In the genomic region with DNA sequence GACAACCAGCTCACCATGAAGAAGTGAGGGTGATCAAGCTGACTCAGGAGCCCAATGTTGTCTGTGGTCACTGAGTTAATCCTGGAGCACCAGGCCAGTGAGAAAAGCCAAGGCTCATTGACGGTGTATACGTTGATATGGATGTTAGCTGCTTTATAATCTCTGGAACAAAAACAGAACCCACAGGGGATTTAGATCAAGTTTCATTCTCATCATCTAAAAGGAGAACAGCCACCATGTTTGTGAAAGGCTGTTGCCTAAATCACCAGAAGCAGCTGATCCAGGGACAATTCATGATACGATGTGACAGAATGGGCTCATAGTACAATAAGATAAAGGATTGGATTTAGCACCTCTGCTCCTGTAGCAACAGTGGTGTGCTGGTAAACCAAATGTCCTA, we compare ENCODE assay signal across 15 cellular contexts.
DNase-seq lines count a peak whose midpoint lies in the region; ATAC-seq and TF ChIP-seq lines count a peak whose summit lies in the region.
"Had no signal": no experiment of that assay in that cellular context is flagged by ENCODE, and none has a peak within 500 bp of the region (broad histone marks: within the 10 kb centered on the region; RNA-seq: fewer than 3 reads in every experiment).

No MANE protein-coding gene starts in this region.

- H3K27ac Mint-ChIP-seq in GM23338 = no peak overlapping the region
- H3K27ac Mint-ChIP-seq: CD4-positive, alpha-beta memory T cell; H9 had no signal

- H2AFZ ChIP-seq in GM23338 = peak overlapping the region; percentile 39; the same call in 1 of the 2 replicates

- no peaks in the 10 kb centered on the region for H3K4me1 ChIP-seq in GM23338 (ENCODE audit: insufficient read depth)
- H3K4me1 ChIP-seq: A549, BE2C had no signal

- H3K36me3 Mint-ChIP-seq in GM23338 (ENCODE audit: low read depth) = no peaks in the 10 kb centered on the region
- H3K36me3 Mint-ChIP-seq: CD4-positive, alpha-beta memory T cell had no signal

- no peaks in the 10 kb centered on the region for H3K9me3 Mint-ChIP-seq in GM23338
- H3K9me3 Mint-ChIP-seq: H9 had no signal

- no peak for ATAC-seq in GM23338
- no peak for ATAC-seq in GM21423 (IDR thresholded peaks at IDR 0.05; ENCODE audit: unreplicated experiment)
- ATAC-seq: A549 had no signal

- no peak overlapping the region for H3K4me3 Mint-ChIP-seq in GM23338
- H3K4me3 Mint-ChIP-seq: CD4-positive, alpha-beta memory T cell; H9 had no signal

- H3K4me3 ChIP-seq in GM23338 = no peak overlapping the region
- H3K4me3 ChIP-seq: A549 had no signal

- no peaks in the 10 kb centered on the region for H3K36me3 ChIP-seq in GM23338 (ENCODE audit: insufficient read depth)
- H3K36me3 ChIP-seq: BE2C had no signal

- DNase-seq in GM23338 (ENCODE audit: low spot score) (no peak), LHCN-M2 (ENCODE audit: low read depth) (peak; percentile 8), NCI-H69 (lab: John Stamatoyannopoulos, UW) (peak; percentile 29), myocyte (ENCODE audit: low read depth) (peak; percentile 6), DMS53 treated with DMSO at 0.1 percent for 48 hours (lab: John Stamatoyannopoulos, UW; ENCODE audit: unreplicated experiment) (no peak), NCI-H2227 treated with DMSO at 0.1 percent for 48 hours (lab: John Stamatoyannopoulos, UW) (no peak)
- DNase-seq: BE2C; CD4-positive, alpha-beta memory T cell; DMS79 treated with DMSO at 0.1 percent for 48 hours; EL; GOT3; H9 had no signal

- H3K4me1 Mint-ChIP-seq in GM23338 = no peaks in the 10 kb centered on the region
- H3K4me1 Mint-ChIP-seq: CD4-positive, alpha-beta memory T cell; H9 had no signal

- no peak overlapping the region for H3K4me2 ChIP-seq in GM23338
- H3K4me2 ChIP-seq: A549 had no signal

- no peak overlapping the region for H3K27ac ChIP-seq in GM23338 (ENCODE audit: low read depth)
- H3K27ac ChIP-seq: A549, C4-2B had no signal

- peaks cover 1% of the 10 kb centered on the region for H3K27me3 Mint-ChIP-seq in GM23338 (ENCODE audit: insufficient read depth, low read depth, poor library complexity)

- no peaks in the 10 kb centered on the region for H3K27me3 ChIP-seq in GM23338 (ENCODE audit: insufficient read depth)
- H3K27me3 ChIP-seq: BE2C had no signal

- H3K79me2 ChIP-seq in GM23338 (replicated peaks; ENCODE audit: insufficient read depth) = no peaks in the 10 kb centered on the region

- no peak for TF ChIP-seq CTCF in GM23338 (conservative IDR thresholded peaks at IDR 0.05; ENCODE audit: low read depth in 2 of 2)

- H4K20me1 ChIP-seq in GM23338 (replicated peaks; ENCODE audit: insufficient read depth) = no peaks in the 10 kb centered on the region

- H3F3A ChIP-seq in GM23338 (replicated peaks; ENCODE audit: low read depth) = no peaks in the 10 kb centered on the region

- no peaks in the 10 kb centered on the region for H3K9me2 ChIP-seq in GM23338 (ENCODE audit: insufficient read depth)

TF ChIP-seq in GM23338, 12 proteins besides CTCF, POLR2A, EP300 and RAD21 (continues in another document):
- TF ChIP-seq, protein P1, sequence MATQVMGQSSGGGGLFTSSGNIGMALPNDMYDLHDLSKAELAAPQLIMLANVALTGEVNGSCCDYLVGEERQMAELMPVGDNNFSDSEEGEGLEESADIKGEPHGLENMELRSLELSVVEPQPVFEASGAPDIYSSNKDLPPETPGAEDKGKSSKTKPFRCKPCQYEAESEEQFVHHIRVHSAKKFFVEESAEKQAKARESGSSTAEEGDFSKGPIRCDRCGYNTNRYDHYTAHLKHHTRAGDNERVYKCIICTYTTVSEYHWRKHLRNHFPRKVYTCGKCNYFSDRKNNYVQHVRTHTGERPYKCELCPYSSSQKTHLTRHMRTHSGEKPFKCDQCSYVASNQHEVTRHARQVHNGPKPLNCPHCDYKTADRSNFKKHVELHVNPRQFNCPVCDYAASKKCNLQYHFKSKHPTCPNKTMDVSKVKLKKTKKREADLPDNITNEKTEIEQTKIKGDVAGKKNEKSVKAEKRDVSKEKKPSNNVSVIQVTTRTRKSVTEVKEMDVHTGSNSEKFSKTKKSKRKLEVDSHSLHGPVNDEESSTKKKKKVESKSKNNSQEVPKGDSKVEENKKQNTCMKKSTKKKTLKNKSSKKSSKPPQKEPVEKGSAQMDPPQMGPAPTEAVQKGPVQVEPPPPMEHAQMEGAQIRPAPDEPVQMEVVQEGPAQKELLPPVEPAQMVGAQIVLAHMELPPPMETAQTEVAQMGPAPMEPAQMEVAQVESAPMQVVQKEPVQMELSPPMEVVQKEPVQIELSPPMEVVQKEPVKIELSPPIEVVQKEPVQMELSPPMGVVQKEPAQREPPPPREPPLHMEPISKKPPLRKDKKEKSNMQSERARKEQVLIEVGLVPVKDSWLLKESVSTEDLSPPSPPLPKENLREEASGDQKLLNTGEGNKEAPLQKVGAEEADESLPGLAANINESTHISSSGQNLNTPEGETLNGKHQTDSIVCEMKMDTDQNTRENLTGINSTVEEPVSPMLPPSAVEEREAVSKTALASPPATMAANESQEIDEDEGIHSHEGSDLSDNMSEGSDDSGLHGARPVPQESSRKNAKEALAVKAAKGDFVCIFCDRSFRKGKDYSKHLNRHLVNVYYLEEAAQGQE (IDR thresholded peaks at IDR 0.05; ENCODE audit: unreplicated experiment) = no peak
- TF ChIP-seq STAT1 (IDR thresholded peaks at IDR 0.05; ENCODE audit: unreplicated experiment) (no peak), EZH2phosphoT487 (IDR thresholded peaks at IDR 0.05; ENCODE audit: unreplicated experiment) (no peak), ZNF114 (CRISPR knock-in tag; IDR thresholded peaks at IDR 0.05) (no peak), JUNB (IDR thresholded peaks at IDR 0.05; ENCODE audit: unreplicated experiment) (no peak), CREB1 (CRISPR knock-in tag; IDR thresholded peaks at IDR 0.05; ENCODE audit: low read depth) (no peak), ZNF331 (CRISPR knock-in tag; IDR thresholded peaks at IDR 0.05; ENCODE audit: low read depth) (no peak), NANOG (IDR thresholded peaks at IDR 0.05; ENCODE audit: borderline replicate concordance) (no peak), EZH2 (IDR thresholded peaks at IDR 0.05; ENCODE audit: low read depth, unreplicated experiment) (no peak), POLR2AphosphoS5 (IDR thresholded peaks at IDR 0.05; ENCODE audit: low read depth) (no peak)
- TF ChIP-seq, protein P2, sequence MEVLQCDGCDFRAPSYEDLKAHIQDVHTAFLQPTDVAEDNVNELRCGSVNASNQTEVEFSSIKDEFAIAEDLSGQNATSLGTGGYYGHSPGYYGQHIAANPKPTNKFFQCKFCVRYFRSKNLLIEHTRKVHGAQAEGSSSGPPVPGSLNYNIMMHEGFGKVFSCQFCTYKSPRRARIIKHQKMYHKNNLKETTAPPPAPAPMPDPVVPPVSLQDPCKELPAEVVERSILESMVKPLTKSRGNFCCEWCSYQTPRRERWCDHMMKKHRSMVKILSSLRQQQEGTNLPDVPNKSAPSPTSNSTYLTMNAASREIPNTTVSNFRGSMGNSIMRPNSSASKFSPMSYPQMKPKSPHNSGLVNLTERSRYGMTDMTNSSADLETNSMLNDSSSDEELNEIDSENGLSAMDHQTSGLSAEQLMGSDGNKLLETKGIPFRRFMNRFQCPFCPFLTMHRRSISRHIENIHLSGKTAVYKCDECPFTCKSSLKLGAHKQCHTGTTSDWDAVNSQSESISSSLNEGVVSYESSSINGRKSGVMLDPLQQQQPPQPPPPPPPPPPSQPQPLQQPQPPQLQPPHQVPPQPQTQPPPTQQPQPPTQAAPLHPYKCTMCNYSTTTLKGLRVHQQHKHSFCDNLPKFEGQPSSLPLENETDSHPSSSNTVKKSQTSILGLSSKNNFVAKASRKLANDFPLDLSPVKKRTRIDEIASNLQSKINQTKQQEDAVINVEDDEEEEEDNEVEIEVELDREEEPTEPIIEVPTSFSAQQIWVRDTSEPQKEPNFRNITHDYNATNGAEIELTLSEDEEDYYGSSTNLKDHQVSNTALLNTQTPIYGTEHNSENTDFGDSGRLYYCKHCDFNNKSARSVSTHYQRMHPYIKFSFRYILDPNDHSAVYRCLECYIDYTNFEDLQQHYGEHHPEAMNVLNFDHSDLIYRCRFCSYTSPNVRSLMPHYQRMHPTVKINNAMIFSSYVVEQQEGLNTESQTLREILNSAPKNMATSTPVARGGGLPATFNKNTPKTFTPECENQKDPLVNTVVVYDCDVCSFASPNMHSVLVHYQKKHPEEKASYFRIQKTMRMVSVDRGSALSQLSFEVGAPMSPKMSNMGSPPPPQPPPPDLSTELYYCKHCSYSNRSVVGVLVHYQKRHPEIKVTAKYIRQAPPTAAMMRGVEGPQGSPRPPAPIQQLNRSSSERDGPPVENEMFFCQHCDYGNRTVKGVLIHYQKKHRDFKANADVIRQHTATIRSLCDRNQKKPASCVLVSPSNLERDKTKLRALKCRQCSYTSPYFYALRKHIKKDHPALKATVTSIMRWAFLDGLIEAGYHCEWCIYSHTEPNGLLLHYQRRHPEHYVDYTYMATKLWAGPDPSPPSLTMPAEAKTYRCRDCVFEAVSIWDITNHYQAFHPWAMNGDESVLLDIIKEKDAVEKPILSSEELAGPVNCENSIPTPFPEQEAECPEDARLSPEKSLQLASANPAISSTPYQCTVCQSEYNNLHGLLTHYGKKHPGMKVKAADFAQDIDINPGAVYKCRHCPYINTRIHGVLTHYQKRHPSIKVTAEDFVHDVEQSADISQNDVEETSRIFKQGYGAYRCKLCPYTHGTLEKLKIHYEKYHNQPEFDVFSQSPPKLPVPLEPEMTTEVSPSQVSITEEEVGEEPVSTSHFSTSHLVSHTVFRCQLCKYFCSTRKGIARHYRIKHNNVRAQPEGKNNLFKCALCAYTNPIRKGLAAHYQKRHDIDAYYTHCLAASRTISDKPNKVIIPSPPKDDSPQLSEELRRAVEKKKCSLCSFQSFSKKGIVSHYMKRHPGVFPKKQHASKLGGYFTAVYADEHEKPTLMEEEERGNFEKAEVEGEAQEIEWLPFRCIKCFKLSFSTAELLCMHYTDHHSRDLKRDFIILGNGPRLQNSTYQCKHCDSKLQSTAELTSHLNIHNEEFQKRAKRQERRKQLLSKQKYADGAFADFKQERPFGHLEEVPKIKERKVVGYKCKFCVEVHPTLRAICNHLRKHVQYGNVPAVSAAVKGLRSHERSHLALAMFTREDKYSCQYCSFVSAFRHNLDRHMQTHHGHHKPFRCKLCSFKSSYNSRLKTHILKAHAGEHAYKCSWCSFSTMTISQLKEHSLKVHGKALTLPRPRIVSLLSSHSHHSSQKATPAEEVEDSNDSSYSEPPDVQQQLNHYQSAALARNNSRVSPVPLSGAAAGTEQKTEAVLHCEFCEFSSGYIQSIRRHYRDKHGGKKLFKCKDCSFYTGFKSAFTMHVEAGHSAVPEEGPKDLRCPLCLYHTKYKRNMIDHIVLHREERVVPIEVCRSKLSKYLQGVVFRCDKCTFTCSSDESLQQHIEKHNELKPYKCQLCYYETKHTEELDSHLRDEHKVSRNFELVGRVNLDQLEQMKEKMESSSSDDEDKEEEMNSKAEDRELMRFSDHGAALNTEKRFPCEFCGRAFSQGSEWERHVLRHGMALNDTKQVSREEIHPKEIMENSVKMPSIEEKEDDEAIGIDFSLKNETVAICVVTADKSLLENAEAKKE (CRISPR knock-in tag; IDR thresholded peaks at IDR 0.05) = no peak

Comparison
In these comparisons a context has a peak if more than half of its experiments do, and no peak if none do; other contexts are left out.
1. DNase-seq: peak in LHCN-M2 (single experiment), NCI-H69 (single experiment) and myocyte (single experiment); none in GM23338 (single experiment), DMS53 treated with DMSO at 0.1 percent for 48 hours (single experiment) and NCI-H2227 treated with DMSO at 0.1 percent for 48 hours (single experiment).